Comparison of ENCODE assay signal across 8 cellular contexts in the genomic region with DNA sequence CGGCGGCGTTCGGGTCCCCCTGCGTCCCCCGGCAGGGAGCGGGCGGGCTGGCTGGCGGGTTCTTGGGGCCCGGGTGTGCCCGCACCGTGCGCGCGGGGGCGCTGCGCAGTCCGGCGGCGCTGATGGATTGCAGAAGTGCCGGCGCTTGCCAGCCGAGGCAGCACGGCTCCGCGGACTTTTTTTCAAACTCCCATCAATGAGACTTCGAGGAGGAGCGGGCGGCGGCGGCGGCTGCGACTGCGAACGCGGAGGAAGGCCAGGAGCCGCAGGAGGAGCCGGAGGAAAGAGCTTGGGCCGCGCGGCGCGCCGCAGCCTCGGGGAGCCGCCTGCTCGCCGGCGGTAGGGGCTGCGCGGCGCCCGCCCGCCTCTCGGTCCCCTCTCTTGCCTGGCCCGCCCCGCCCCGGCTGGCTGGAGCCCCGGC. TPM values are rescaled to one million over a fixed set of nuclear protein-coding genes. Genes with fewer than 3 reads are reported as not detected.
DNase-seq lines count a peak whose midpoint lies in the region; ATAC-seq, FAIRE-seq and TF ChIP-seq lines count a peak whose summit lies in the region.

A gene (plus strand): TSS at position 119 of the 421 bp plus-strand sequence. CDS start 61,453 bp downstream, outside the sequence.

- H3K4me3 ChIP-seq in HL-60 (replicated peaks; ENCODE audit: insufficient read depth, low read length) (no peak within 1 kb of the TSS), Panc1 (ENCODE audit: low read depth in 2 of 2, low read length in 2 of 2) (peak within 1 kb of the TSS; percentile 66 to 72), bronchial epithelial cell (ENCODE audit: low read depth, low read length) (peak within 1 kb of the TSS; percentile 35), keratinocyte (ENCODE audit: control insufficient read depth in 2 of 3, extremely low read depth in 1 of 3, insufficient read depth in 2 of 3, low read depth in 1 of 3, low read length in 3 of 3) (peak within 1 kb of the TSS; percentile 31 to 67 (median 60))

- POLR2A ChIA-PET in Panc1 (lab: Charles Lee): no interaction called here

- FAIRE-seq in bronchial epithelial cell (lab: Jason Lieb, UNC) (no peak), keratinocyte (lab: Jason Lieb, UNC) (no peak)

- H3K27ac ChIP-seq in HL-60 (replicated peaks) (no peak within 1 kb of the TSS), Panc1 (ENCODE audit: low read length) (peak within 1 kb of the TSS; percentile 69; the same call in 1 of the 2 replicates), keratinocyte (ENCODE audit: control insufficient read depth, insufficient read depth, low read length) (no peak within 1 kb of the TSS)

- H3K4me2 ChIP-seq in keratinocyte (ENCODE audit: control insufficient read depth, extremely low read depth, insufficient read depth, low read depth, low read length): peak within 1 kb of the TSS; percentile 85

- no peaks in the 10 kb centered on the region for H3K36me3 ChIP-seq in Panc1 (ENCODE audit: control insufficient read depth, insufficient read depth, low read length)
- H3K36me3 ChIP-seq in bronchial epithelial cell (ENCODE audit: control insufficient read depth, insufficient read depth, low read length): no peaks in the 10 kb centered on the region
- H3K36me3 ChIP-seq in keratinocyte (ENCODE audit: control insufficient read depth in 2 of 2, extremely low read depth in 1 of 2, insufficient read depth in 2 of 2, low read length in 2 of 2): no peaks in the 10 kb centered on the region

- H3K79me2 ChIP-seq in keratinocyte (ENCODE audit: control insufficient read depth, insufficient read depth, low read length): no peaks in the 10 kb centered on the region

- intact Hi-C loops in Panc1 (cut with micrococcal nuclease; ENCODE audit: unreplicated experiment): no loop called here

- H3K27me3 ChIP-seq in HL-60 (ENCODE audit: insufficient read depth, poor library complexity, severe bottlenecking): peaks cover 58% of the 10 kb centered on the region
- no peaks in the 10 kb centered on the region for H3K27me3 ChIP-seq in Panc1 (ENCODE audit: control insufficient read depth, insufficient read depth, low read length)
- H3K27me3 ChIP-seq in bronchial epithelial cell (ENCODE audit: control insufficient read depth, insufficient read depth, low read length): peaks cover 16% of the 10 kb centered on the region
- peaks cover 44% of the 10 kb centered on the region for H3K27me3 ChIP-seq in keratinocyte (ENCODE audit: control insufficient read depth, extremely low read depth, insufficient read depth, low read length)

- H3K9me3 ChIP-seq in Panc1 (ENCODE audit: control insufficient read depth, insufficient read depth, low read depth, low read length) (no peaks in the 10 kb centered on the region), keratinocyte (ENCODE audit: control insufficient read depth, low read depth, low read length) (no peaks in the 10 kb centered on the region)

- no peaks in the 10 kb centered on the region for H4K20me1 ChIP-seq in keratinocyte (ENCODE audit: control insufficient read depth, extremely low read depth, insufficient read depth, low read length)

- CTCF ChIA-PET in Panc1 (lab: Charles Lee): interaction anchor here (0.6 to 0.8 kb wide), 3 partner anchors 16 to 293 kb away, joined by 3 to 5 read pairs (median 3); no protein-coding TSS in a partner anchor

- TF ChIP-seq CTCF in HL-60 (IDR thresholded peaks at IDR 0.05; ENCODE audit: insufficient read depth, low read length): peak; percentile 31
- TF ChIP-seq CTCF in Panc1 (IDR thresholded peaks at IDR 0.05): peak; percentile 95
- TF ChIP-seq CTCF in bronchial epithelial cell (IDR thresholded peaks at IDR 0.05; ENCODE audit: insufficient read depth, low read length, severe bottlenecking): peak; percentile 73
- TF ChIP-seq CTCF in keratinocyte (optimal IDR thresholded peaks at IDR 0.05 in 1 of 3, IDR thresholded peaks at IDR 0.05 in 1 of 3, conservative IDR thresholded peaks at IDR 0.05 in 1 of 3; ENCODE audit: extremely low read depth in 1 of 3, insufficient read depth in 2 of 3, low read length in 3 of 3): peak in 2 of 3 experiments; percentile 70 to 89

- ATAC-seq in Panc1 (peak; percentile 82), GM18520 (IDR thresholded peaks at IDR 0.05; ENCODE audit: unreplicated experiment) (no peak)

- peak within 1 kb of the TSS; percentile 62 for H2AFZ ChIP-seq in keratinocyte (ENCODE audit: control insufficient read depth, low read length)

- no peaks in the 10 kb centered on the region for H3K9me1 ChIP-seq in keratinocyte (ENCODE audit: control insufficient read depth, extremely low read depth, insufficient read depth, low read length)

- no peak within 1 kb of the TSS for H3K9ac ChIP-seq in keratinocyte (ENCODE audit: control insufficient read depth, extremely low read depth, insufficient read depth, low read length)

- peaks cover 24% of the 10 kb centered on the region for H3K4me1 ChIP-seq in Panc1 (ENCODE audit: control insufficient read depth, insufficient read depth, low read length)
- H3K4me1 ChIP-seq in keratinocyte (ENCODE audit: control insufficient read depth, extremely low read depth, insufficient read depth, low read length): peaks cover 11% of the 10 kb centered on the region

- in situ Hi-C loops in Panc1 (cut with HindIII; ENCODE audit: low pct_unique_long_range_greater_than_20kb, low sequenced_read_pairs): no loop called here

- dilution Hi-C loops in keratinocyte (cut with MboI; ENCODE audit: extremely low pct_ligation_motif_present, low sequenced_read_pairs): no loop called here

- BruUV-seq in Panc1 (replicated peaks; lab: Mats Ljungman, UMichigan): no TSS peak

- peak; percentile 87 for DNase-seq in EL
- DNase-seq in HL-60 (ENCODE audit: low read depth in 1 of 2, low spot score in 1 of 2): peak; percentile 21 to 74
- DNase-seq in Panc1 (ENCODE audit: low read depth, low spot score): no peak
- DNase-seq in bronchial epithelial cell (ENCODE audit: low read depth): peak; percentile 61
- no peak for DNase-seq in keratinocyte (ENCODE audit: low read depth, low spot score)
- peak; percentile 5 to 32 (median 32) for DNase-seq in stimulated activated CD4-positive, alpha-beta T cell treated with anti-CD3 and anti-CD28 coated beads, Interleukin-12 subunit alpha, Interleukin-12 subunit beta, amount 100 ng/mL, for 48 hours (ENCODE audit: low read depth in 2 of 3, low spot score in 1 of 3)
- DNase-seq in NCI-H774 (lab: John Stamatoyannopoulos, UW): no peak

RNA-seq across cellular contexts. Expression of the gene that starts here (rescaled TPM):
- total RNA-seq in Panc1 (2021; ENCODE audit: unreplicated experiment): 6.2 TPM
- polyA plus RNA-seq in Panc1 (2012; ENCODE audit: insufficient read length): 5.1 TPM
- under 0.01 and 0.26 TPM in 2 replicates for total RNA-seq in bronchial epithelial cell
- polyA plus RNA-seq in keratinocyte: 0.04 to 0.06 TPM (median 0.05 TPM) in 3 replicates
- not detected for polyA plus RNA-seq in keratinocyte (2011; ENCODE audit: low read depth)
- 0.02 and 0.04 TPM in 2 replicates for polyA plus RNA-seq in keratinocyte (2011; cell fraction: cytosol; rRNA removed)
- polyA plus RNA-seq in keratinocyte (2011; cell fraction: nucleus; rRNA removed): 0.25 and 0.39 TPM in 2 replicates
- 0.10 TPM in 1 of 2 replicates, not detected in the other for polyA plus RNA-seq in keratinocyte (2012; ENCODE audit: low replicate concordance)
- polyA minus RNA-seq in keratinocyte: 0.07 to 0.67 TPM (median 0.16 TPM) in 3 replicates
- not detected for polyA minus RNA-seq in keratinocyte (2011; cell fraction: cytosol; rRNA and poly(A)+ RNA removed)
- polyA minus RNA-seq in keratinocyte (2011; cell fraction: nucleus; rRNA and poly(A)+ RNA removed): 0.31 and 0.74 TPM in 2 replicates

Comparison
In these comparisons a context has a peak if more than half of its experiments do, and no peak if none do; other contexts are left out.
1. Peak in DNase-seq and H3K4me3 ChIP-seq in bronchial epithelial cell; RNA of the gene not detected or under 1 TPM.
2. DNase-seq: peak in EL (single experiment), HL-60 (2 of 2) and stimulated activated CD4-positive, alpha-beta T cell treated with anti-CD3 and anti-CD28 coated beads, Interleukin-12 subunit alpha, Interleukin-12 subunit beta, amount 100 ng/mL, for 48 hours (3 of 3); none in Panc1 (single experiment), keratinocyte (single experiment) and NCI-H774 (single experiment).
3. CTCF ChIP-seq: peak in every context shown above with its lines; median percentile 95 in Panc1; 80 in keratinocyte; 73 in bronchial epithelial cell; 31 in HL-60.